Comparison of ENCODE assay signal across 32 cellular contexts in the genomic region with DNA sequence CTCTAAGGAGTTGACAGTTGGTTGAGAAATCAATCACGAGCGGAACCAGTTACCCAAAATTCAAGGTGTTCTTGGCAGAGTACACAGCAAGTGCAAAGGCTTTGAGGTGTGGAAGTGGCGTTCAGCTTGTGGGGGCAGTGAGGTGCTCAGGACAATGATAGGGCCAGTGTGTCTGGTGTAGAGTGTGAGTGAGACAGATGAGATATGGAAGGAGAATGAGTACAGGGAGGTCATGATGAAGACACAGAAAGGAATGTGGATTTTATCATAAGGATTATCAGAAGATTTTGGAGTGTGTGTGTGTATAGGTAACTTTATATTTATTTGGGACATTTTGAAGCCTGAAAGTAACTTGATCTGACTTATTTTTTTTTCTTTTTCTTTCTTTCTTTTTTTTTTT. TPM values are rescaled to one million over a fixed set of nuclear protein-coding genes. Genes with fewer than 3 reads are reported as not detected.
"Had no signal": no experiment of that assay in that cellular context is flagged by ENCODE, and none has a peak within 500 bp of the region (broad histone marks: within the 10 kb centered on the region; RNA-seq: fewer than 3 reads in every experiment).

No MANE protein-coding gene starts in this region.

- H3K27ac Mint-ChIP-seq: endodermal cell; mesothelial cell of epicardium; natural killer cell treated with Interleukin-12 subunit alpha and Interleukin-12 subunit beta and Interleukin-15 and Interleukin-18, amount 100 ng/mL, for 72 hours; progenitor cell of endocrine pancreas; stimulated activated naive CD8-positive, alpha-beta T cell treated with anti-CD3 and anti-CD28 coated beads, Interleukin-15, amount 100 ng/mL, for 72 hours had no signal

- H3K9me3 ChIP-seq: esophagus squamous epithelium, gastrocnemius medialis, left lung, mucosa of descending colon, neutrophil, right atrium auricular region, suprapubic skin, transverse colon, upper lobe of right lung, uterus had no signal

- H3K27me3 Mint-ChIP-seq: progenitor cell of endocrine pancreas had no signal

- DNase-seq: dorsolateral prefrontal cortex; effector CD4-positive, alpha-beta T cell; endodermal cell; esophagus squamous epithelium; gastrocnemius medialis; head of caudate nucleus; kidney; left cardiac atrium; left lung; mesenchymal stem cell; mucosa of descending colon; naive B cell; stimulated activated CD4-positive, alpha-beta T cell treated with anti-CD3 and anti-CD28 coated beads, Interleukin-12 subunit alpha, Interleukin-12 subunit beta, amount 100 ng/mL, for 4 hours; stimulated activated CD4-positive, alpha-beta T cell treated with anti-CD3 and anti-CD28 coated beads, Interleukin-1b, Interleukin-23, amount 100 ng/mL, for 48 hours; stimulated activated CD4-positive, alpha-beta T cell treated with anti-CD3 and anti-CD28 coated beads, Interleukin-4, amount 100 ng/mL, for 1 hour; stimulated activated CD8-positive, alpha-beta memory T cell treated with anti-CD3 and anti-CD28 coated beads, Interleukin-4, amount 100 ng/mL, for 48 hours; stimulated activated naive CD4-positive, alpha-beta T cell; stimulated activated naive CD8-positive, alpha-beta T cell treated with anti-CD3 and anti-CD28 coated beads, Interleukin-15, amount 100 ng/mL, for 72 hours; transverse colon; upper lobe of right lung; uterus had no signal

- H3K27me3 ChIP-seq: dorsolateral prefrontal cortex, esophagus squamous epithelium, gastrocnemius medialis, left lung, right atrium auricular region, suprapubic skin, transverse colon, upper lobe of right lung, uterus had no signal

- H3K79me2 ChIP-seq: parathyroid adenoma had no signal

- H3K9me3 Mint-ChIP-seq: mesothelial cell of epicardium; stimulated activated naive CD8-positive, alpha-beta T cell treated with anti-CD3 and anti-CD28 coated beads, Interleukin-15, amount 100 ng/mL, for 72 hours had no signal

- H3K36me3 ChIP-seq: esophagus squamous epithelium, gastrocnemius medialis, left lung, neutrophil, right atrium auricular region, suprapubic skin, transverse colon, upper lobe of right lung, uterus had no signal

- FAIRE-seq: colon, kidney had no signal

- H2AFZ ChIP-seq: parathyroid adenoma had no signal

- H3K36me3 Mint-ChIP-seq: mesothelial cell of epicardium; naive B cell; natural killer cell treated with Interleukin-12 subunit alpha and Interleukin-12 subunit beta and Interleukin-15 and Interleukin-18, amount 100 ng/mL, for 72 hours had no signal

- ATAC-seq: gastrocnemius medialis; left cardiac atrium; left lung; mucosa of descending colon; natural killer cell treated with Interleukin-12 subunit alpha and Interleukin-12 subunit beta and Interleukin-15 and Interleukin-18, amount 100 ng/mL, for 72 hours; sciatic nerve; stimulated activated naive CD8-positive, alpha-beta T cell treated with anti-CD3 and anti-CD28 coated beads, Interleukin-15, amount 100 ng/mL, for 72 hours; upper lobe of right lung had no signal

- H3K4me3 ChIP-seq: dorsolateral prefrontal cortex, esophagus squamous epithelium, gastrocnemius medialis, left lung, mucosa of descending colon, right atrium auricular region, smooth muscle cell, suprapubic skin, transverse colon, upper lobe of right lung, uterus had no signal

- H3K4me1 Mint-ChIP-seq: endodermal cell; mesothelial cell of epicardium; naive B cell; neural crest cell; stimulated activated naive CD8-positive, alpha-beta T cell treated with anti-CD3 and anti-CD28 coated beads, Interleukin-15, amount 100 ng/mL, for 72 hours had no signal

- H3K4me3 Mint-ChIP-seq: endodermal cell; mesothelial cell of epicardium; naive B cell; natural killer cell treated with Interleukin-12 subunit alpha and Interleukin-12 subunit beta and Interleukin-15 and Interleukin-18, amount 100 ng/mL, for 72 hours; neural crest cell; stimulated activated naive CD8-positive, alpha-beta T cell treated with anti-CD3 and anti-CD28 coated beads, Interleukin-15, amount 100 ng/mL, for 72 hours had no signal

- H3K4me1 ChIP-seq: esophagus squamous epithelium, gastrocnemius medialis, left lung, parathyroid adenoma, right atrium auricular region, suprapubic skin, transverse colon, upper lobe of right lung, uterus had no signal

- H3K9ac ChIP-seq: parathyroid adenoma had no signal

- H3K27ac ChIP-seq: dorsolateral prefrontal cortex, esophagus squamous epithelium, gastrocnemius medialis, left lung, neutrophil, parathyroid adenoma, right atrium auricular region, suprapubic skin, transverse colon, upper lobe of right lung, uterus had no signal

- H3K4me2 ChIP-seq: smooth muscle cell had no signal

RNA-seq across cellular contexts. Expression of a gene that starts 40.9 kb away (rescaled TPM):
- total RNA-seq: endodermal cell, progenitor cell of endocrine pancreas, smooth muscle cell had no signal
